In genomic region chr3:62559831-62560445, GRCh38 we compare ENCODE assay signal across 10 cellular contexts.
DNase-seq lines count a peak whose midpoint lies in the region; ATAC-seq and TF ChIP-seq lines count a peak whose summit lies in the region.
"Had no signal": no experiment of that assay in that cellular context is flagged by ENCODE, and none has a peak within 500 bp of the region (broad histone marks: within the 10 kb centered on the region; RNA-seq: fewer than 3 reads in every experiment).

No MANE protein-coding gene starts in this region.

- POLR2A ChIA-PET in naive thymus-derived CD4-positive, alpha-beta T cell (lab: Charles Lee), result no interaction called here

- CTCF ChIA-PET in naive thymus-derived CD4-positive, alpha-beta T cell (lab: Charles Lee), result no interaction called here
- CTCF ChIA-PET in activated naive CD4-positive, alpha-beta T cell treated with anti-CD3 and anti-CD28 coated beads, Interleukin-2, amount 10 ng/mL, durations not matched to agents 7 days and 5 days (lab: Charles Lee), result no interaction called here

- no peaks in the 10 kb centered on the region for H3K9me3 Mint-ChIP-seq in endodermal cell
- peaks cover 0 to 3% (median 0%) of the 10 kb centered on the region in 11 donors for H3K9me3 Mint-ChIP-seq in naive thymus-derived CD4-positive, alpha-beta T cell
- no peaks in the 10 kb centered on the region for H3K9me3 Mint-ChIP-seq in activated naive CD4-positive, alpha-beta T cell treated with anti-CD3 and anti-CD28 coated beads, Interleukin-2, amount 10 ng/mL, durations not matched to agents 7 days and 5 days
- H3K9me3 Mint-ChIP-seq: activated B cell treated with CpG ODN at 0.5 μM for 24 hours had no signal

- H3K36me3 Mint-ChIP-seq in endodermal cell (ENCODE audit: low read depth), result no peaks in the 10 kb centered on the region
- H3K36me3 Mint-ChIP-seq in naive thymus-derived CD4-positive, alpha-beta T cell, result no peaks in the 10 kb centered on the region
- no peaks in the 10 kb centered on the region for H3K36me3 Mint-ChIP-seq in activated naive CD4-positive, alpha-beta T cell treated with anti-CD3 and anti-CD28 coated beads, Interleukin-2, amount 10 ng/mL, durations not matched to agents 7 days and 5 days

- H3K4me3 ChIP-seq in endodermal cell (ENCODE audit: low read length) (no peak overlapping the region), parathyroid adenoma (ENCODE audit: low read depth, low read length) (no peak overlapping the region)
- H3K4me3 ChIP-seq in naive thymus-derived CD4-positive, alpha-beta T cell (ENCODE audit: low read length), result no peak overlapping the region

- ATAC-seq in naive thymus-derived CD4-positive, alpha-beta T cell, result no peak
- ATAC-seq in HG02840 (IDR thresholded peaks at IDR 0.05; ENCODE audit: low FRiP score, unreplicated experiment) (no peak), HG03159 (IDR thresholded peaks at IDR 0.05; ENCODE audit: unreplicated experiment) (no peak)

- no peaks in the 10 kb centered on the region for H3K4me1 Mint-ChIP-seq in endodermal cell
- H3K4me1 Mint-ChIP-seq in naive thymus-derived CD4-positive, alpha-beta T cell, result no peaks in the 10 kb centered on the region
- H3K4me1 Mint-ChIP-seq in activated naive CD4-positive, alpha-beta T cell treated with anti-CD3 and anti-CD28 coated beads, Interleukin-2, amount 10 ng/mL, durations not matched to agents 7 days and 5 days, result no peaks in the 10 kb centered on the region
- H3K4me1 Mint-ChIP-seq: activated B cell treated with CpG ODN at 0.5 μM for 24 hours had no signal

- H3K4me2 ChIP-seq in parathyroid adenoma (ENCODE audit: low read length), result no peak overlapping the region

- H3K4me3 Mint-ChIP-seq in endodermal cell, result no peak overlapping the region
- no peak overlapping the region for H3K4me3 Mint-ChIP-seq in naive thymus-derived CD4-positive, alpha-beta T cell
- no peak overlapping the region for H3K4me3 Mint-ChIP-seq in activated naive CD4-positive, alpha-beta T cell treated with anti-CD3 and anti-CD28 coated beads, Interleukin-2, amount 10 ng/mL, durations not matched to agents 7 days and 5 days
- H3K4me3 Mint-ChIP-seq: activated B cell treated with CpG ODN at 0.5 μM for 24 hours had no signal

- H3K9me3 ChIP-seq in endodermal cell (ENCODE audit: control insufficient read depth, low read length) (no peaks in the 10 kb centered on the region), parathyroid adenoma (ENCODE audit: control insufficient read depth, low read length) (no peaks in the 10 kb centered on the region)
- H3K9me3 ChIP-seq in naive thymus-derived CD4-positive, alpha-beta T cell (ENCODE audit: control insufficient read depth in 2 of 3, low read length in 3 of 3), result no peaks in the 10 kb centered on the region

- H3K27ac ChIP-seq in endodermal cell (ENCODE audit: low read depth, low read length) (no peak overlapping the region), parathyroid adenoma (no peak overlapping the region)
- no peak overlapping the region for H3K27ac ChIP-seq in naive thymus-derived CD4-positive, alpha-beta T cell (ENCODE audit: low read depth, low read length)

- DNase-seq in GM10266 (ENCODE audit: extremely low spot score) (no peak), NCI-H2227 (lab: John Stamatoyannopoulos, UW; ENCODE audit: unreplicated experiment) (peak; percentile 14), endodermal cell (no peak)
- no peak for DNase-seq in naive thymus-derived CD4-positive, alpha-beta T cell
- DNase-seq in activated naive CD4-positive, alpha-beta T cell treated with anti-CD3 and anti-CD28 coated beads, Interleukin-2, amount 10 ng/mL, durations not matched to agents 7 days and 5 days, result no peak
- DNase-seq: activated B cell treated with CpG ODN at 0.5 μM for 24 hours; stimulated activated CD8-positive, alpha-beta memory T cell treated with anti-CD3 and anti-CD28 coated beads, Interleukin-4, amount 100 ng/mL, for 48 hours had no signal

- no peak overlapping the region for H2AFZ ChIP-seq in parathyroid adenoma

- no peak overlapping the region for H3K27ac Mint-ChIP-seq in endodermal cell
- H3K27ac Mint-ChIP-seq in naive thymus-derived CD4-positive, alpha-beta T cell, result no peak overlapping the region
- no peak overlapping the region for H3K27ac Mint-ChIP-seq in activated naive CD4-positive, alpha-beta T cell treated with anti-CD3 and anti-CD28 coated beads, Interleukin-2, amount 10 ng/mL, durations not matched to agents 7 days and 5 days
- H3K27ac Mint-ChIP-seq: activated B cell treated with CpG ODN at 0.5 μM for 24 hours had no signal

- H3K36me3 ChIP-seq in endodermal cell (ENCODE audit: control insufficient read depth, insufficient read depth, low read length), result no peaks in the 10 kb centered on the region
- no peaks in the 10 kb centered on the region for H3K36me3 ChIP-seq in parathyroid adenoma (ENCODE audit: control insufficient read depth, insufficient read depth, low read length)
- no peaks in the 10 kb centered on the region for H3K36me3 ChIP-seq in naive thymus-derived CD4-positive, alpha-beta T cell (ENCODE audit: control insufficient read depth in 2 of 3, insufficient read depth in 3 of 3, low read length in 3 of 3)

- no peaks in the 10 kb centered on the region for H3K79me2 ChIP-seq in parathyroid adenoma

- intact Hi-C loops in naive thymus-derived CD4-positive, alpha-beta T cell (cut with micrococcal nuclease), result loop anchor here (2.0 kb wide), 2 partner anchors 227 to 359 kb away; no protein-coding TSS in a partner anchor

- H3K27me3 Mint-ChIP-seq in endodermal cell (ENCODE audit: insufficient read depth), result peaks cover 8% of the 10 kb centered on the region
- H3K27me3 Mint-ChIP-seq in naive thymus-derived CD4-positive, alpha-beta T cell, result peaks cover 0 to 15% (median 0%) of the 10 kb centered on the region in 5 donors
- peaks cover 3% of the 10 kb centered on the region for H3K27me3 Mint-ChIP-seq in activated naive CD4-positive, alpha-beta T cell treated with anti-CD3 and anti-CD28 coated beads, Interleukin-2, amount 10 ng/mL, durations not matched to agents 7 days and 5 days
- H3K27me3 Mint-ChIP-seq: activated B cell treated with CpG ODN at 0.5 μM for 24 hours had no signal

- no peaks in the 10 kb centered on the region for H3K27me3 ChIP-seq in endodermal cell (ENCODE audit: control insufficient read depth, insufficient read depth, low read length, poor library complexity, severe bottlenecking)
- no peaks in the 10 kb centered on the region for H3K27me3 ChIP-seq in parathyroid adenoma (ENCODE audit: control insufficient read depth, insufficient read depth, low read length)
- H3K27me3 ChIP-seq in naive thymus-derived CD4-positive, alpha-beta T cell (ENCODE audit: control insufficient read depth in 2 of 2, insufficient read depth in 2 of 2, low read length in 2 of 2), result no peaks in the 10 kb centered on the region

- 0% methylated on average over 1 of the region's 2 CpGs; no CpG with 5 or more reads in 1 of the 2 experiments for WGBS in endodermal cell (ENCODE audit: insufficient coverage in 1 of 2, insufficient read length in 1 of 2), 2 experiments

- peak; percentile 24 for TF ChIP-seq CTCF in GM10266 (IDR thresholded peaks at IDR 0.05; ENCODE audit: control insufficient read depth, insufficient read depth, low read depth, missing control alignments)
- TF ChIP-seq CTCF in endodermal cell (conservative IDR thresholded peaks at IDR 0.05), result peak; percentile 74
- peak; percentile 38 for TF ChIP-seq CTCF in parathyroid adenoma (IDR thresholded peaks at IDR 0.05)

- H3K4me1 ChIP-seq in endodermal cell (ENCODE audit: control insufficient read depth, insufficient read depth, low read length) (no peaks in the 10 kb centered on the region), parathyroid adenoma (no peaks in the 10 kb centered on the region)
- H3K4me1 ChIP-seq in naive thymus-derived CD4-positive, alpha-beta T cell (ENCODE audit: control insufficient read depth in 2 of 2, insufficient read depth in 2 of 2, low read length in 2 of 2), result no peaks in the 10 kb centered on the region

- H3K9ac ChIP-seq in endodermal cell (ENCODE audit: extremely low read depth, low read length, poor library complexity, severe bottlenecking), result no peak overlapping the region
- no peak overlapping the region for H3K9ac ChIP-seq in parathyroid adenoma

Comparison
In these comparisons a context has a peak if more than half of its experiments do, and no peak if none do; other contexts are left out.
1. CTCF ChIP-seq: peak in every context shown above with its lines; median percentile 74 in endodermal cell; 38 in parathyroid adenoma; 24 in GM10266.